ENCODE assay signal across 1 cellular context in the genomic region with DNA sequence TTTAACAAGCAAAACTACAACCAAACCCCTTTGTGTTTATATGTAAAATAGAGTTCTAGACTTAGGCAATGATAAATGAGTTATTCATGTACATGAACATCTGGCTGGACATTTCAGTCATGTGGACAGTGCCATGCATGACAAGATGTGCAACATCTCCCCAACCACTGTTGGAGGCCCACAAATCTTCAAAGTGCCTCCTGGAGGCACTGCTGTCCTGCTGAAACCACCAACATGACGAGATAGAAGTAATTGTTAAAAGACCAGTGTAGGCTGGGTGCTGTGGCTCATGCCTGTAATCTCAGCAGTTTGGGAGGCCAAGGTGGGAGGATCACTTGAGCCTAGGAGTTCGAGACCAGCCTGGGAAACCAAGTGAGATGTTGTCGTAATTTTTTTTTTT.
TF ChIP-seq lines count a peak whose summit lies in the region.

No MANE protein-coding gene starts in this region.

TF ChIP-seq in SK-N-SH treated with all-trans-retinoic acid at 6 μM for 48 hours, 23 proteins besides CTCF, POLR2A, EP300 and RAD21 (continued from another document):
- TF ChIP-seq, protein P1, sequence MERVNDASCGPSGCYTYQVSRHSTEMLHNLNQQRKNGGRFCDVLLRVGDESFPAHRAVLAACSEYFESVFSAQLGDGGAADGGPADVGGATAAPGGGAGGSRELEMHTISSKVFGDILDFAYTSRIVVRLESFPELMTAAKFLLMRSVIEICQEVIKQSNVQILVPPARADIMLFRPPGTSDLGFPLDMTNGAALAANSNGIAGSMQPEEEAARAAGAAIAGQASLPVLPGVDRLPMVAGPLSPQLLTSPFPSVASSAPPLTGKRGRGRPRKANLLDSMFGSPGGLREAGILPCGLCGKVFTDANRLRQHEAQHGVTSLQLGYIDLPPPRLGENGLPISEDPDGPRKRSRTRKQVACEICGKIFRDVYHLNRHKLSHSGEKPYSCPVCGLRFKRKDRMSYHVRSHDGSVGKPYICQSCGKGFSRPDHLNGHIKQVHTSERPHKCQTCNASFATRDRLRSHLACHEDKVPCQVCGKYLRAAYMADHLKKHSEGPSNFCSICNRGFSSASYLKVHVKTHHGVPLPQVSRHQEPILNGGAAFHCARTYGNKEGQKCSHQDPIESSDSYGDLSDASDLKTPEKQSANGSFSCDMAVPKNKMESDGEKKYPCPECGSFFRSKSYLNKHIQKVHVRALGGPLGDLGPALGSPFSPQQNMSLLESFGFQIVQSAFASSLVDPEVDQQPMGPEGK (CRISPR knock-in tag; IDR thresholded peaks at IDR 0.05; ENCODE audit: borderline replicate concordance), result no peak
- TF ChIP-seq ISL1 (CRISPR knock-in tag; IDR thresholded peaks at IDR 0.05) (no peak), ZNF70 (CRISPR knock-in tag; IDR thresholded peaks at IDR 0.05) (no peak), ZNF565 (CRISPR knock-in tag; conservative IDR thresholded peaks at IDR 0.05; ENCODE audit: low read depth) (no peak), OSR1 (CRISPR knock-in tag; IDR thresholded peaks at IDR 0.05) (no peak), ZC3H10 (CRISPR knock-in tag; IDR thresholded peaks at IDR 0.05) (no peak)
